ENCODE assay signal across 2 cellular contexts in genomic region chr1:174902531-174903099, GRCh38.
TF ChIP-seq lines count a peak whose summit lies in the region.

No MANE protein-coding gene starts in this region.

TF ChIP-seq in GM23338, 12 proteins besides CTCF, POLR2A, EP300 and RAD21 (continued from another document):
- TF ChIP-seq ZNF462 (CRISPR knock-in tag; IDR thresholded peaks at IDR 0.05) (no peak), ETS1 (IDR thresholded peaks at IDR 0.05) (no peak)

TF ChIP-seq in liver, 16 proteins besides CTCF, POLR2A, EP300 and RAD21 (continued from another document):
- TF ChIP-seq REST (IDR thresholded peaks at IDR 0.05) (no peak), HNF4A (conservative IDR thresholded peaks at IDR 0.05) (no peak), EGR1 (IDR thresholded peaks at IDR 0.05; ENCODE audit: low read depth in 2 of 2) (no peak), GABPA (IDR thresholded peaks at IDR 0.05 in 1 of 2, conservative IDR thresholded peaks at IDR 0.05 in 1 of 2) (no peak)
